Comparison of ENCODE assay signal across 13 cellular contexts in the genomic region with DNA sequence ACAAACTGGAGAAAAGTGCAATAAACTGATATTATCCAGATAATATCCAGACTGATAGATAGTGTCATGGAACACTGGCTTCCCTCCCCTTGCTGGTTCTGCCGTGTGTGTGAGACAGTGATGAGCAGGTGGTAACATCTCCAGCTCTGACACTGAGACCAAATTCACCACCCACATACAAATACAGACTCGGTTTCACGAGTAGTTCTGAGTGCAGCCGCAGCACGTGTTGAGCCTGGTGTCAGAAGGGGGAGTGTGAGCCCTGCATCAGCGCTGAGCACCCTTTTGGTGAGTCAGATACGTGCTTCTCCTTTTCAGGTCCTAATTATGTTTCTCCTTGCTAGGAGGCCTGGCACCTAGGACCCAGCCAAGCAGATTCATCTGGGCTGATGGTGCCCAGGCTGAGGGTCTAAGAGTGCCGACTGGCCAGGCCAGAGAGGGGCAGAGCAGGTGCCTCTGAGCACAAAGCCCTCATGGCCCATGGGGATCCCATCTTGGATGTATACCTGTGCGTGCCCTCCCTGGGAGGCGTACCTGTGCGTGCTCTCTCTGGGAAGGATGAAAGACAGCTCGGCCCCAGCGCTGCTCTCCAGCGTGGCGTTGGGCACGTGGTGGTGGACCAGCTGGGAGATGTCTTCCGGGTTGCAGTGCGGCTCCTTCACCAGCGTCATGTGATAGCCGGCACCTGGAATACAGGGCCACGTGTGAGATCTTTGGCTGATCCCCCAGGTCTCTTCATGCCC. TPM values are rescaled to one million over a fixed set of nuclear protein-coding genes. Genes with fewer than 3 reads are reported as not detected.
DNase-seq lines count a peak whose midpoint lies in the region; ATAC-seq and TF ChIP-seq lines count a peak whose summit lies in the region.
"Had no signal": no experiment of that assay in that cellular context is flagged by ENCODE, and none has a peak within 500 bp of the region (broad histone marks: within the 10 kb centered on the region; RNA-seq: fewer than 3 reads in every experiment).

No MANE protein-coding gene starts in this region.

- H3K4me3 ChIP-seq in IMR-90 (ENCODE audit: insufficient read depth, low read depth, low read length) (no peak overlapping the region), mucosa of descending colon (no peak overlapping the region)
- H3K4me3 ChIP-seq: lung, PC-9, prostate gland had no signal

- dilution Hi-C loops in IMR-90 (cut with HindIII; ENCODE audit: low sequenced_read_pairs, unreplicated experiment): no loop called here

- TF ChIP-seq RAD21 in IMR-90 (IDR thresholded peaks at IDR 0.05; ENCODE audit: low read length): no peak

- no peak overlapping the region for H3K27ac ChIP-seq in IMR-90 (ENCODE audit: insufficient read depth, low read length)
- H3K27ac ChIP-seq: PC-9, prostate gland, WERI-Rb-1 had no signal

- no peak overlapping the region for H4K8ac ChIP-seq in IMR-90 (ENCODE audit: low read depth in 2 of 2, low read length in 2 of 2)

- H3K27me3 ChIP-seq in IMR-90 (ENCODE audit: control insufficient read depth, insufficient read depth, low read length): peaks cover 17% of the 10 kb centered on the region

- H2BK120ac ChIP-seq in IMR-90 (ENCODE audit: low read depth, low read length): no peak overlapping the region

- no peak overlapping the region for H3K23ac ChIP-seq in IMR-90 (ENCODE audit: low read depth, low read length)

- no peaks in the 10 kb centered on the region for H3K79me1 ChIP-seq in IMR-90 (ENCODE audit: low read depth in 1 of 2, low read length in 2 of 2)

- H4K5ac ChIP-seq in IMR-90 (ENCODE audit: low read depth, low read length): no peak overlapping the region

- no peaks in the 10 kb centered on the region for H3K36me3 ChIP-seq in IMR-90 (ENCODE audit: control insufficient read depth, insufficient read depth, low read length)
- no peaks in the 10 kb centered on the region for H3K36me3 ChIP-seq in mucosa of descending colon (ENCODE audit: low read depth)
- H3K36me3 ChIP-seq: prostate gland had no signal

- H2BK20ac ChIP-seq in IMR-90 (ENCODE audit: low read depth, low read length): no peak overlapping the region

- H4K91ac ChIP-seq in IMR-90 (ENCODE audit: insufficient read depth, low read depth, low read length): no peak overlapping the region

- in situ Hi-C loops in IMR-90 (cut with MboI; ENCODE audit: low sequenced_read_pairs): no loop called here
- in situ Hi-C loops in ACHN (cut with HindIII; ENCODE audit: low pct_ligation_motif_present, low pct_unique_long_range_greater_than_20kb, low sequenced_read_pairs): no loop called here

- peak overlapping the region; percentile 41 for H2AFZ ChIP-seq in IMR-90 (replicated peaks; ENCODE audit: low read length, poor library complexity)
- H2AFZ ChIP-seq: PC-9 had no signal

- 65% methylated on average over 15 of the region's 21 CpGs; no CpG with 5 or more reads in 1 of the 2 experiments for WGBS in IMR-90 (ENCODE audit: extremely low coverage in 2 of 2, insufficient read length in 1 of 2), 2 experiments

- POLR2A ChIA-PET in IMR-90 (lab: Charles Lee; ENCODE audit: unreplicated experiment): no interaction called here

- no peak overlapping the region for H3K9ac ChIP-seq in IMR-90 (ENCODE audit: low read depth, low read length)

- no peak overlapping the region for H2AK5ac ChIP-seq in IMR-90 (ENCODE audit: low read depth, low read length)

- no peaks in the 10 kb centered on the region for H3K9me1 ChIP-seq in IMR-90 (ENCODE audit: insufficient read depth, low read length)

- CTCF ChIA-PET in IMR-90 (lab: Yijun Ruan, JAX): interaction anchor here (0.6 kb wide), 1 partner anchor 8 kb away, joined by 3 read pairs; no protein-coding TSS in a partner anchor

- DNase-seq in IMR-90: no peak
- DNase-seq in mucosa of descending colon: no peak
- DNase-seq in ACHN: no peak
- no peak for DNase-seq in KG1 (lab: John Stamatoyannopoulos, UW)
- DNase-seq: activated naive CD4-positive, alpha-beta T cell treated with anti-CD3 and anti-CD28 coated beads, Interleukin-2, amount 10 ng/mL, durations not matched to agents 7 days and 5 days; CD4-positive, alpha-beta memory T cell; NCI-H1417; PC-9; WERI-Rb-1 had no signal

- no peaks in the 10 kb centered on the region for H4K20me1 ChIP-seq in IMR-90 (ENCODE audit: insufficient read depth, low read length)

- intact Hi-C loops in IMR-90 (cut with micrococcal nuclease) (no loop called here), mucosa of descending colon (cut with DNase I, micrococcal nuclease) (no loop called here)

- H3K4me2 ChIP-seq in IMR-90 (ENCODE audit: low read depth, low read length): no peak overlapping the region
- H3K4me2 ChIP-seq: PC-9 had no signal

- H3K4me1 ChIP-seq in IMR-90 (ENCODE audit: control insufficient read depth, insufficient read depth, low read length): no peaks in the 10 kb centered on the region
- H3K4me1 ChIP-seq in mucosa of descending colon (ENCODE audit: low read depth): no peaks in the 10 kb centered on the region
- H3K4me1 ChIP-seq: prostate gland had no signal

- H2BK5ac ChIP-seq in IMR-90 (ENCODE audit: low read depth, low read length, poor library complexity, severe bottlenecking): no peak overlapping the region

- TF ChIP-seq CTCF in IMR-90 (conservative IDR thresholded peaks at IDR 0.05; ENCODE audit: low read depth, low read length) (no peak), mucosa of descending colon (IDR thresholded peaks at IDR 0.05) (no peak)

- no peak overlapping the region for H2AK9ac ChIP-seq in IMR-90 (replicated peaks; ENCODE audit: low read depth, low read length, poor library complexity)

- no TSS peak for BruUV-seq in IMR-90 (replicated peaks; lab: Mats Ljungman, UMichigan)

- H3K9me3 ChIP-seq in IMR-90 (ENCODE audit: control insufficient read depth, insufficient read depth, low read length): no peaks in the 10 kb centered on the region
- H3K9me3 ChIP-seq in mucosa of descending colon: no peaks in the 10 kb centered on the region
- H3K9me3 ChIP-seq: prostate gland had no signal

- peak; percentile 87 for ATAC-seq in GM18868 (IDR thresholded peaks at IDR 0.05; ENCODE audit: unreplicated experiment)
- no peak for ATAC-seq in IMR-90 (ENCODE audit: low read depth)
- ATAC-seq in mucosa of descending colon: peak; percentile 9
- ATAC-seq in HG03469 (IDR thresholded peaks at IDR 0.05; ENCODE audit: unreplicated experiment): no peak

- no peak overlapping the region for H3K4ac ChIP-seq in IMR-90 (ENCODE audit: low read depth, low read length)

- TF ChIP-seq POLR2A in IMR-90 (IDR thresholded peaks at IDR 0.05; ENCODE audit: low read depth, low read length): no peak

- H3K18ac ChIP-seq in IMR-90 (ENCODE audit: low read depth, low read length): no peak overlapping the region

- H3K14ac ChIP-seq in IMR-90 (replicated peaks; ENCODE audit: low read depth, low read length): no peak overlapping the region

- no peak overlapping the region for H2BK15ac ChIP-seq in IMR-90 (ENCODE audit: low read depth, low read length)

- no peak overlapping the region for H3K56ac ChIP-seq in IMR-90 (ENCODE audit: extremely low read depth, insufficient read depth, low read length)

TF ChIP-seq in IMR-90, 13 proteins besides CTCF, POLR2A, EP300 and RAD21:
- no peak for TF ChIP-seq SMC3 (IDR thresholded peaks at IDR 0.05; ENCODE audit: low read depth, low read length)
- no peak for TF ChIP-seq FOS (IDR thresholded peaks at IDR 0.05; ENCODE audit: low read depth, low read length)
- TF ChIP-seq NFE2L2 (IDR thresholded peaks at IDR 0.05; ENCODE audit: low read depth, low read length): no peak
- TF ChIP-seq MXI1 (IDR thresholded peaks at IDR 0.05; ENCODE audit: borderline replicate concordance, low read depth, low read length): no peak
- no peak for TF ChIP-seq RCOR1 (IDR thresholded peaks at IDR 0.05; ENCODE audit: insufficient replicate concordance, low read length)
- TF ChIP-seq RFX5 (IDR thresholded peaks at IDR 0.05; ENCODE audit: low read depth, low read length): no peak
- TF ChIP-seq, protein P1, sequence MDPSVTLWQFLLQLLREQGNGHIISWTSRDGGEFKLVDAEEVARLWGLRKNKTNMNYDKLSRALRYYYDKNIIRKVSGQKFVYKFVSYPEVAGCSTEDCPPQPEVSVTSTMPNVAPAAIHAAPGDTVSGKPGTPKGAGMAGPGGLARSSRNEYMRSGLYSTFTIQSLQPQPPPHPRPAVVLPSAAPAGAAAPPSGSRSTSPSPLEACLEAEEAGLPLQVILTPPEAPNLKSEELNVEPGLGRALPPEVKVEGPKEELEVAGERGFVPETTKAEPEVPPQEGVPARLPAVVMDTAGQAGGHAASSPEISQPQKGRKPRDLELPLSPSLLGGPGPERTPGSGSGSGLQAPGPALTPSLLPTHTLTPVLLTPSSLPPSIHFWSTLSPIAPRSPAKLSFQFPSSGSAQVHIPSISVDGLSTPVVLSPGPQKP (IDR thresholded peaks at IDR 0.05; ENCODE audit: borderline replicate concordance, low read depth, low read length): no peak
TF ChIP-seq in IMR-90: peak in this region for 0.

RNA-seq across cellular contexts. Expression of a gene that starts 27.3 kb away (rescaled TPM):
- total RNA-seq in IMR-90 (2012; rRNA removed): 57.5 and 65.0 TPM in 2 replicates
- 192 and 194 TPM in 2 replicates for polyA plus RNA-seq in IMR-90 (2012; rRNA removed)
- 216 and 218 TPM in 2 replicates for polyA plus RNA-seq in IMR-90 (2012; cell fraction: cytosol; rRNA removed)
- 233 and 331 TPM in 2 replicates for polyA plus RNA-seq in IMR-90 (2012; cell fraction: nucleus; rRNA removed; ENCODE audit: low replicate concordance)
- 100 to 1,000 TPM; 125 to 144 (median 125) TPM for total RNA-seq in mucosa of descending colon

RNA-seq across cellular contexts. Expression of a gene that starts 43.8 kb away (rescaled TPM):
- total RNA-seq in IMR-90 (2012; rRNA removed) (20.3 TPM in 2 replicates), mucosa of descending colon (100 to 1,000 TPM in 1 of 3 donors, 10 to 100 TPM in 2; 88.5 to 129 (median 95.5) TPM)
- 30.1 and 42.0 TPM in 2 replicates for polyA plus RNA-seq in IMR-90 (2012; rRNA removed)
- polyA plus RNA-seq in IMR-90 (2012; cell fraction: cytosol; rRNA removed): 23.4 and 54.6 TPM in 2 replicates
- 26.2 and 57.7 TPM in 2 replicates for polyA plus RNA-seq in IMR-90 (2012; cell fraction: nucleus; rRNA removed; ENCODE audit: low replicate concordance)

RNA-seq across cellular contexts. Expression of a gene that starts 45.3 kb away (rescaled TPM):
- total RNA-seq in IMR-90 (2012; rRNA removed): 0.18 TPM in 1 of 2 replicates, not detected in the other
- polyA plus RNA-seq in IMR-90 (2012; rRNA removed): 0.22 and 0.32 TPM in 2 replicates
- polyA plus RNA-seq in IMR-90 (2012; cell fraction: cytosol; rRNA removed): 0.24 and 0.34 TPM in 2 replicates
- polyA plus RNA-seq in IMR-90 (2012; cell fraction: nucleus; rRNA removed; ENCODE audit: low replicate concordance): 0.29 and 0.54 TPM in 2 replicates
- 10 to 100 TPM in 1 of 3 donors, 1 to 10 TPM in 2; 3.0 to 13.5 (median 3.4) TPM for total RNA-seq in mucosa of descending colon

RNA-seq across cellular contexts. Expression of a gene that starts 59.0 kb away (rescaled TPM):
- total RNA-seq in IMR-90 (2012; rRNA removed): 0.18 and 0.28 TPM in 2 replicates
- 0.75 and 1.5 TPM in 2 replicates for polyA plus RNA-seq in IMR-90 (2012; rRNA removed)
- 0.51 and 0.56 TPM in 2 replicates for polyA plus RNA-seq in IMR-90 (2012; cell fraction: cytosol; rRNA removed)
- polyA plus RNA-seq in IMR-90 (2012; cell fraction: nucleus; rRNA removed; ENCODE audit: low replicate concordance): 2.6 and 7.5 TPM in 2 replicates
- 1 to 10 TPM in 2 of 3 donors, under 1 TPM in 1; 0.87 to 1.9 (median 1.1) TPM for total RNA-seq in mucosa of descending colon
- polyA plus RNA-seq: CD4-positive, alpha-beta memory T cell had no signal

Comparison
In these comparisons a context has a peak if more than half of its experiments do, and no peak if none do; other contexts are left out.
1. ATAC-seq: peak in GM18868 (single experiment) and mucosa of descending colon (single experiment); none in IMR-90 (single experiment) and HG03469 (single experiment).